ENCODE assay signal across 8 cellular contexts in genomic region chr7:148142660-148143248, GRCh38.
DNase-seq lines count a peak whose midpoint lies in the region; ATAC-seq, FAIRE-seq and TF ChIP-seq lines count a peak whose summit lies in the region.
"Had no signal": no experiment of that assay in that cellular context is flagged by ENCODE, and none has a peak within 500 bp of the region (broad histone marks: within the 10 kb centered on the region; RNA-seq: fewer than 3 reads in every experiment).

No MANE protein-coding gene starts in this region.

- H3K4me3 ChIP-seq in epithelial cell of esophagus (ENCODE audit: low read length) (no peak overlapping the region), pancreas (no peak overlapping the region)

- H3K9me3 Mint-ChIP-seq in activated T-helper 17 cell treated with anti-CD3 and anti-CD28 coated beads, Interleukin-2, amount 50 U/mL, for 72 hours, result peaks cover 1% of the 10 kb centered on the region

- H3K27me3 Mint-ChIP-seq in activated T-helper 17 cell treated with anti-CD3 and anti-CD28 coated beads, Interleukin-2, amount 50 U/mL, for 72 hours, result peaks cover 17% of the 10 kb centered on the region

- peak; percentile 38 for TF ChIP-seq CTCF in epithelial cell of esophagus (IDR thresholded peaks at IDR 0.05; ENCODE audit: insufficient read depth, low read depth, low read length, missing control alignments)
- TF ChIP-seq CTCF in pancreas (IDR thresholded peaks at IDR 0.05), result peak; percentile 26 to 51 (median 30)

- peaks cover 0 to 5% (median 0%) of the 10 kb centered on the region in 3 donors for H3K4me1 ChIP-seq in pancreas

- no peak overlapping the region for H3K27ac Mint-ChIP-seq in activated T-helper 17 cell treated with anti-CD3 and anti-CD28 coated beads, Interleukin-2, amount 50 U/mL, for 72 hours

- no peak for FAIRE-seq in pancreas (lab: Jason Lieb, UNC)

- no peaks in the 10 kb centered on the region for H3K9me3 ChIP-seq in pancreas

- ATAC-seq in HG03342 (IDR thresholded peaks at IDR 0.05; ENCODE audit: unreplicated experiment) (peak; percentile 49), pancreas (peak; percentile 90 to 98 (median 94))
- no peak for ATAC-seq in activated T-helper 17 cell treated with anti-CD3 and anti-CD28 coated beads, Interleukin-2, amount 50 U/mL, for 72 hours (replicated peaks)

- intact Hi-C loops in pancreas (cut with DNase I), result no loop called here

- WGBS in pancreas, 2 donors, result 32 to 37% methylated on average over 4 of the region's 4 CpGs

- H3K36me3 ChIP-seq in pancreas, result no peaks in the 10 kb centered on the region

- no peaks in the 10 kb centered on the region for H3K4me1 Mint-ChIP-seq in activated T-helper 17 cell treated with anti-CD3 and anti-CD28 coated beads, Interleukin-2, amount 50 U/mL, for 72 hours

- H3K27ac ChIP-seq in pancreas, result no peak overlapping the region

- H3K4me3 Mint-ChIP-seq in activated T-helper 17 cell treated with anti-CD3 and anti-CD28 coated beads, Interleukin-2, amount 50 U/mL, for 72 hours, result no peak overlapping the region

- H3K36me3 Mint-ChIP-seq in activated T-helper 17 cell treated with anti-CD3 and anti-CD28 coated beads, Interleukin-2, amount 50 U/mL, for 72 hours (ENCODE audit: low read depth), result no peaks in the 10 kb centered on the region

- DNase-seq in GM03348 (ENCODE audit: low spot score) (peak; percentile 66), NCI-H82 treated with DMSO at 0.1 percent for 48 hours (lab: John Stamatoyannopoulos, UW; ENCODE audit: unreplicated experiment) (peak; percentile 50), epithelial cell of esophagus (ENCODE audit: low read depth) (peak; percentile 55), pancreas (peak in 4 of 6 donors; percentile 24 to 63 (median 46)), glomerular visceral epithelial cell (ENCODE audit: extremely low spot score) (no peak)
- DNase-seq: right cardiac atrium had no signal

- H3K27me3 ChIP-seq in pancreas, result no peaks in the 10 kb centered on the region
